In genomic region chr16:325375-326155, GRCh38 we compare ENCODE assay signal across 12 cellular contexts. TPM values are rescaled to one million over a fixed set of nuclear protein-coding genes. Genes with fewer than 3 reads are reported as not detected.
DNase-seq lines count a peak whose midpoint lies in the region; ATAC-seq, FAIRE-seq and TF ChIP-seq lines count a peak whose summit lies in the region.
"Had no signal": no experiment of that assay in that cellular context is flagged by ENCODE, and none has a peak within 500 bp of the region (broad histone marks: within the 10 kb centered on the region; RNA-seq: fewer than 3 reads in every experiment).

No MANE protein-coding gene starts in this region.

- H3K79me2 ChIP-seq in keratinocyte (ENCODE audit: control insufficient read depth, insufficient read depth, low read length), result peaks cover 79% of the 10 kb centered on the region

- peak overlapping the region; percentile 80 to 91 for H3K27ac Mint-ChIP-seq in T-cell

- 85 to 87% methylated on average over 28 of the region's 28 CpGs for WGBS in heart right ventricle, 2 donors

- ATAC-seq in heart right ventricle, result no peak
- ATAC-seq in left cardiac atrium, result no peak
- no peak for ATAC-seq in T-cell (replicated peaks in 1 of 4)
- no peak for ATAC-seq in upper lobe of right lung
- ATAC-seq in HG03378 (IDR thresholded peaks at IDR 0.05; ENCODE audit: unreplicated experiment), result no peak

- H3K36me3 ChIP-seq in heart right ventricle (no peaks in the 10 kb centered on the region), keratinocyte (ENCODE audit: control insufficient read depth in 2 of 2, extremely low read depth in 1 of 2, insufficient read depth in 2 of 2, low read length in 2 of 2) (peaks cover 7 to 9% of the 10 kb centered on the region in 2 experiments), upper lobe of right lung (no peaks in the 10 kb centered on the region)
- H3K36me3 ChIP-seq: BE2C, tibial nerve had no signal

- peak overlapping the region; percentile 67 to 80 (median 70) for H3K4me3 Mint-ChIP-seq in T-cell

- H3K9me1 ChIP-seq in keratinocyte (ENCODE audit: control insufficient read depth, extremely low read depth, insufficient read depth, low read length), result no peaks in the 10 kb centered on the region

- H3K27ac ChIP-seq in heart right ventricle, result peak overlapping the region in 3 of 10 donors; percentile 65 to 74 (median 72)
- H3K27ac ChIP-seq in keratinocyte (ENCODE audit: control insufficient read depth, insufficient read depth, low read length), result no peak overlapping the region
- H3K27ac ChIP-seq in upper lobe of right lung, result peak overlapping the region; percentile 88

- H3K9me3 Mint-ChIP-seq in T-cell, result no peaks in the 10 kb centered on the region

- H3K4me1 Mint-ChIP-seq in T-cell, result peaks cover 64 to 73% (median 66%) of the 10 kb centered on the region in 3 donors

- no peak for FAIRE-seq in keratinocyte (lab: Jason Lieb, UNC)

- CTCF ChIA-PET in T-cell (lab: Charles Lee), result interaction anchor here in 1 of 2 donors (0.6 to 1.2 kb wide), 4 partner anchors 27 to 314 kb away, joined by 4 to 6 read pairs (median 4); no protein-coding TSS in a partner anchor

- H3K4me1 ChIP-seq in heart right ventricle, result peaks cover 3 to 58% (median 38%) of the 10 kb centered on the region in 9 donors
- H3K4me1 ChIP-seq in keratinocyte (ENCODE audit: control insufficient read depth, extremely low read depth, insufficient read depth, low read length), result peaks cover 5% of the 10 kb centered on the region
- H3K4me1 ChIP-seq in upper lobe of right lung, result peaks cover 44% of the 10 kb centered on the region
- H3K4me1 ChIP-seq: BE2C had no signal

- H3K27me3 ChIP-seq in heart right ventricle (no peaks in the 10 kb centered on the region), keratinocyte (ENCODE audit: control insufficient read depth, extremely low read depth, insufficient read depth, low read length) (no peaks in the 10 kb centered on the region), upper lobe of right lung (no peaks in the 10 kb centered on the region)
- H3K27me3 ChIP-seq: BE2C, tibial nerve had no signal

- no peaks in the 10 kb centered on the region for H3K27me3 Mint-ChIP-seq in T-cell

- H3K36me3 Mint-ChIP-seq in T-cell, result peaks cover 5% of the 10 kb centered on the region

- DNase-seq in heart right ventricle (no peak), left cardiac atrium (no peak), T-cell (no peak), keratinocyte (ENCODE audit: low read depth, low spot score) (no peak), upper lobe of right lung (no peak), HCEC 1CT (no peak)
- DNase-seq in stimulated activated CD4-positive, alpha-beta T cell treated with anti-CD3 and anti-CD28 coated beads, Interleukin-4, amount 100 ng/mL, for 4 hours, result no peak
- DNase-seq: BE2C, hippocampal formation, SHP77 treated with DMSO at 0.1 percent for 48 hours had no signal

- peak overlapping the region; percentile 9 for H3K9ac ChIP-seq in keratinocyte (ENCODE audit: control insufficient read depth, extremely low read depth, insufficient read depth, low read length)

- H2AFZ ChIP-seq in keratinocyte (ENCODE audit: control insufficient read depth, low read length), result no peak overlapping the region

- no peaks in the 10 kb centered on the region for H3K9me3 ChIP-seq in heart right ventricle
- H3K9me3 ChIP-seq in keratinocyte (ENCODE audit: control insufficient read depth, low read depth, low read length), result no peaks in the 10 kb centered on the region
- no peaks in the 10 kb centered on the region for H3K9me3 ChIP-seq in upper lobe of right lung
- H3K9me3 ChIP-seq: BE2C, tibial nerve had no signal

- peaks cover 40% of the 10 kb centered on the region for H4K20me1 ChIP-seq in keratinocyte (ENCODE audit: control insufficient read depth, extremely low read depth, insufficient read depth, low read length)

- no peak overlapping the region for H3K4me2 ChIP-seq in keratinocyte (ENCODE audit: control insufficient read depth, extremely low read depth, insufficient read depth, low read depth, low read length)

- TF ChIP-seq CTCF in heart right ventricle (IDR thresholded peaks at IDR 0.05), result no peak
- TF ChIP-seq CTCF in keratinocyte (optimal IDR thresholded peaks at IDR 0.05 in 1 of 3, IDR thresholded peaks at IDR 0.05 in 1 of 3, conservative IDR thresholded peaks at IDR 0.05 in 1 of 3; ENCODE audit: extremely low read depth in 1 of 3, insufficient read depth in 2 of 3, low read length in 3 of 3), result no peak
- TF ChIP-seq CTCF in upper lobe of right lung (IDR thresholded peaks at IDR 0.05), result no peak

- intact Hi-C loops in heart right ventricle (cut with DNase I) (no loop called here), left cardiac atrium (cut with DNase I) (no loop called here), upper lobe of right lung (cut with DNase I) (no loop called here)

- H3K4me3 ChIP-seq in heart right ventricle, result peak overlapping the region in 7 of 10 donors; percentile 24 to 40 (median 27)
- H3K4me3 ChIP-seq in keratinocyte (ENCODE audit: control insufficient read depth in 2 of 3, extremely low read depth in 1 of 3, insufficient read depth in 2 of 3, low read depth in 1 of 3, low read length in 3 of 3), result no peak overlapping the region
- peak overlapping the region; percentile 8 for H3K4me3 ChIP-seq in upper lobe of right lung

- POLR2A ChIA-PET in T-cell (lab: Charles Lee), result interaction anchor here in 1 of 2 donors (0.7 kb wide), 1 partner anchor 25 kb away, joined by 3 read pairs; no protein-coding TSS in a partner anchor

- dilution Hi-C loops in keratinocyte (cut with MboI; ENCODE audit: extremely low pct_ligation_motif_present, low sequenced_read_pairs), result no loop called here

RNA-seq across cellular contexts. Expression of gene AXIN1, which starts 27.0 kb away (rescaled TPM):
- total RNA-seq in heart right ventricle, result 10 to 100 TPM in 4 of 10 donors, 1 to 10 TPM in 6; 7.7 to 16.1 (median 9.2) TPM
- polyA plus RNA-seq in heart right ventricle, result 10 to 100 TPM in 1 of 2 donors, 1 to 10 TPM in 1; 9.4 to 14.9 TPM
- 10 to 100 TPM; 10.9 to 12.3 TPM for total RNA-seq in left cardiac atrium
- 10 to 100 TPM; 38.5 to 58.9 (median 50.4) TPM for total RNA-seq in T-cell
- polyA plus RNA-seq in keratinocyte, result 8.8 to 13.3 TPM (median 11.4 TPM) in 3 replicates
- polyA plus RNA-seq in keratinocyte (2011; ENCODE audit: low read depth), result 22.9 TPM
- 7.6 and 18.8 TPM in 2 replicates for polyA plus RNA-seq in keratinocyte (2011; cell fraction: cytosol; rRNA removed)
- polyA plus RNA-seq in keratinocyte (2011; cell fraction: nucleus; rRNA removed), result 19.1 and 25.1 TPM in 2 replicates
- 15.1 and 18.0 TPM in 2 replicates for polyA plus RNA-seq in keratinocyte (2012; ENCODE audit: low replicate concordance)
- 7.1 to 12.7 TPM (median 7.9 TPM) in 3 replicates for polyA minus RNA-seq in keratinocyte
- polyA minus RNA-seq in keratinocyte (2011; cell fraction: cytosol; rRNA and poly(A)+ RNA removed), result 24.6 TPM
- 10.4 and 13.2 TPM in 2 replicates for polyA minus RNA-seq in keratinocyte (2011; cell fraction: nucleus; rRNA and poly(A)+ RNA removed)
- total RNA-seq in upper lobe of right lung, result 28.9 TPM

RNA-seq across cellular contexts. Expression of gene PDIA2, which starts 42.6 kb away (rescaled TPM):
- 10 to 100 TPM in 1 of 10 donors, 1 to 10 TPM in 8, under 1 TPM in 1; 0.55 to 14.0 (median 3.2) TPM for total RNA-seq in heart right ventricle
- polyA plus RNA-seq in heart right ventricle, result 1 to 10 TPM in 1 of 2 donors, under 1 TPM in 1; 0.32 to 2.6 TPM
- total RNA-seq in left cardiac atrium, result 1 to 10 TPM; 2.4 to 3.6 TPM
- under 1 TPM in 3 of 5 donors, not detected in 2; 0.38 to 0.54 (median 0.53) TPM for total RNA-seq in T-cell
- polyA plus RNA-seq in keratinocyte, result 0.18 to 0.46 TPM (median 0.42 TPM) in 3 replicates
- not detected for polyA plus RNA-seq in keratinocyte (2011; ENCODE audit: low read depth)
- polyA plus RNA-seq in keratinocyte (2011; cell fraction: cytosol; rRNA removed), result 0.10 and 0.13 TPM in 2 replicates
- 0.41 and 0.43 TPM in 2 replicates for polyA plus RNA-seq in keratinocyte (2011; cell fraction: nucleus; rRNA removed)
- polyA plus RNA-seq in keratinocyte (2012; ENCODE audit: low replicate concordance), result 0.25 and 0.38 TPM in 2 replicates
- 0.35 to 2.1 TPM in 2 of 3 replicates, not detected in the other for polyA minus RNA-seq in keratinocyte
- polyA minus RNA-seq in keratinocyte (2011; cell fraction: cytosol; rRNA and poly(A)+ RNA removed), result not detected
- not detected in 2 replicates for polyA minus RNA-seq in keratinocyte (2011; cell fraction: nucleus; rRNA and poly(A)+ RNA removed)
- 0.96 TPM for total RNA-seq in upper lobe of right lung

RNA-seq across cellular contexts. Expression of gene MRPL28, which starts 44.8 kb away (rescaled TPM):
- total RNA-seq in heart right ventricle (10 to 100 TPM; 64.9 to 78.6 (median 74.6) TPM), left cardiac atrium (10 to 100 TPM; 63.2 to 63.4 TPM), T-cell (10 to 100 TPM; 29.3 to 43.8 (median 34.5) TPM), upper lobe of right lung (39.0 TPM)
- polyA plus RNA-seq in heart right ventricle (100 to 1,000 TPM; 134 to 169 TPM), keratinocyte (115 to 142 TPM (median 128 TPM) in 3 replicates)
- 15.8 TPM for polyA plus RNA-seq in keratinocyte (2011; ENCODE audit: low read depth)
- 91.8 and 171 TPM in 2 replicates for polyA plus RNA-seq in keratinocyte (2011; cell fraction: cytosol; rRNA removed)
- polyA plus RNA-seq in keratinocyte (2011; cell fraction: nucleus; rRNA removed), result 77.5 and 95.9 TPM in 2 replicates
- polyA plus RNA-seq in keratinocyte (2012; ENCODE audit: low replicate concordance), result 49.9 and 148 TPM in 2 replicates
- polyA minus RNA-seq in keratinocyte, result 50.2 to 87.3 TPM (median 56.9 TPM) in 3 replicates
- 83.3 TPM for polyA minus RNA-seq in keratinocyte (2011; cell fraction: cytosol; rRNA and poly(A)+ RNA removed)
- polyA minus RNA-seq in keratinocyte (2011; cell fraction: nucleus; rRNA and poly(A)+ RNA removed), result 23.4 and 27.0 TPM in 2 replicates

RNA-seq across cellular contexts. Expression of gene ARHGDIG, which starts 45.2 kb away (rescaled TPM):
- total RNA-seq in heart right ventricle (10 to 100 TPM in 4 of 10 donors, 1 to 10 TPM in 6; 4.8 to 16.9 (median 9.1) TPM), left cardiac atrium (1 to 10 TPM; 4.9 to 5.1 TPM), T-cell (1 to 10 TPM in 1 of 5 donors, under 1 TPM in 2, not detected in 2; 0.40 to 1.6 (median 0.59) TPM), upper lobe of right lung (1.3 TPM)
- polyA plus RNA-seq in heart right ventricle (10 to 100 TPM in 1 of 2 donors, under 1 TPM in 1; 0.17 to 10.7 TPM), keratinocyte (0.14 to 0.17 TPM in 2 of 3 replicates, not detected in the other)
- polyA plus RNA-seq in keratinocyte (2011; ENCODE audit: low read depth), result not detected
- 0.40 TPM in 1 of 2 replicates, not detected in the other for polyA plus RNA-seq in keratinocyte (2011; cell fraction: cytosol; rRNA removed)
- not detected in 2 replicates for polyA plus RNA-seq in keratinocyte (2011; cell fraction: nucleus; rRNA removed)
- 0.31 TPM in 1 of 2 replicates, not detected in the other for polyA plus RNA-seq in keratinocyte (2012; ENCODE audit: low replicate concordance)
- polyA minus RNA-seq in keratinocyte, result not detected in 3 replicates
- polyA minus RNA-seq in keratinocyte (2011; cell fraction: cytosol; rRNA and poly(A)+ RNA removed), result not detected
- not detected in 2 replicates for polyA minus RNA-seq in keratinocyte (2011; cell fraction: nucleus; rRNA and poly(A)+ RNA removed)
- total RNA-seq: tibial nerve had no signal

RNA-seq across cellular contexts. Expression of gene RGS11, which starts 49.8 kb away (rescaled TPM):
- 10 to 100 TPM in 6 of 10 donors, 1 to 10 TPM in 4; 7.5 to 18.2 (median 12.5) TPM for total RNA-seq in heart right ventricle
- polyA plus RNA-seq in heart right ventricle, result 10 to 100 TPM in 1 of 2 donors, 1 to 10 TPM in 1; 1.9 to 36.4 TPM
- total RNA-seq in left cardiac atrium, result 10 to 100 TPM; 14.8 to 15.3 TPM
- total RNA-seq in T-cell, result under 1 TPM in 1 of 5 donors, not detected in 4; 0.54 TPM
- 0.05 TPM in 2 of 3 replicates, not detected in the other for polyA plus RNA-seq in keratinocyte
- 0.31 TPM for polyA plus RNA-seq in keratinocyte (2011; ENCODE audit: low read depth)
- polyA plus RNA-seq in keratinocyte (2011; cell fraction: cytosol; rRNA removed), result not detected in 2 replicates
- polyA plus RNA-seq in keratinocyte (2011; cell fraction: nucleus; rRNA removed), result 0.33 and 0.60 TPM in 2 replicates
- 0.27 TPM in 1 of 2 replicates, not detected in the other for polyA plus RNA-seq in keratinocyte (2012; ENCODE audit: low replicate concordance)
- not detected in 3 replicates for polyA minus RNA-seq in keratinocyte
- polyA minus RNA-seq in keratinocyte (2011; cell fraction: cytosol; rRNA and poly(A)+ RNA removed), result not detected
- polyA minus RNA-seq in keratinocyte (2011; cell fraction: nucleus; rRNA and poly(A)+ RNA removed), result 0.23 and 0.42 TPM in 2 replicates
- 7.8 TPM for total RNA-seq in upper lobe of right lung

Comparison
In these comparisons a context has a peak if more than half of its experiments do, and no peak if none do; other contexts are left out.
1. H3K4me3 ChIP-seq: peak in heart right ventricle (7 of 10) and upper lobe of right lung (single experiment); none in keratinocyte (0 of 3).